Comparison of ENCODE assay signal across 30 cellular contexts in genomic region chr4:58587856-58588255, GRCh38.
DNase-seq lines count a peak whose midpoint lies in the region; ATAC-seq and TF ChIP-seq lines count a peak whose summit lies in the region.
"Had no signal": no experiment of that assay in that cellular context is flagged by ENCODE, and none has a peak within 500 bp of the region (broad histone marks: within the 10 kb centered on the region; RNA-seq: fewer than 3 reads in every experiment).

No MANE protein-coding gene starts in this region.

- no peak overlapping the region for H3K4me3 ChIP-seq in RWPE2 (ENCODE audit: severe bottlenecking)
- H3K4me3 ChIP-seq: cardiac muscle cell, esophagus squamous epithelium, left ventricle myocardium inferior, thoracic aorta, vagina had no signal

- DNase-seq in A172 (ENCODE audit: low spot score) (peak; percentile 55), HK-2 (ENCODE audit: unreplicated experiment) (peak; percentile 71), RWPE2 (ENCODE audit: low spot score) (peak; percentile 27), NCI-H82 treated with DMSO at 0.1 percent for 48 hours (lab: John Stamatoyannopoulos, UW; ENCODE audit: unreplicated experiment) (no peak), left cardiac atrium (no peak), left ventricle myocardium superior (no peak)
- DNase-seq: activated CD4-positive, alpha-beta T cell treated with anti-CD3 and anti-CD28 coated beads for 36 hours; activated T-cell treated with anti-CD3 and anti-CD28 coated beads for 4 hours; AML-193; anterior cingulate cortex; CD8-positive, alpha-beta T cell; cortex of kidney; effector memory CD8-positive, alpha-beta T cell; esophagus squamous epithelium; hippocampal formation; left ventricle myocardium inferior; naive thymus-derived CD8-positive, alpha-beta T cell; NCI-H1105; NCI-H1930; NCI-H526 treated with DMSO at 0.1 percent for 48 hours; occipital lobe; RPMI8226; SK-N-SH; T-helper 2 cell had no signal

- intact Hi-C loops in left cardiac atrium (cut with DNase I) (no loop called here), left ventricle myocardium superior (cut with micrococcal nuclease) (no loop called here)

- no peaks in the 10 kb centered on the region for H3K36me3 ChIP-seq in RWPE2 (ENCODE audit: low read depth)
- H3K36me3 ChIP-seq: cardiac muscle cell, esophagus squamous epithelium, left ventricle myocardium inferior, thoracic aorta, vagina had no signal

- H3K27me3 ChIP-seq in RWPE2 (ENCODE audit: insufficient read depth, poor library complexity, severe bottlenecking): no peaks in the 10 kb centered on the region
- H3K27me3 ChIP-seq: cardiac muscle cell, esophagus squamous epithelium, vagina had no signal

- H3K27ac ChIP-seq in RWPE2 (ENCODE audit: poor library complexity, severe bottlenecking): no peak overlapping the region
- H3K27ac ChIP-seq: cardiac muscle cell, esophagus squamous epithelium, left ventricle myocardium inferior, thoracic aorta, vagina had no signal

- ATAC-seq in RWPE2 (ENCODE audit: low read depth) (peak; percentile 40; the same call in 1 of the 3 replicates), esophagus mucosa (peak; percentile 98), GM18873 (IDR thresholded peaks at IDR 0.05; ENCODE audit: low FRiP score, unreplicated experiment) (no peak), left cardiac atrium (no peak), left ventricle myocardium superior (no peak)
- ATAC-seq: activated CD4-positive, alpha-beta T cell treated with anti-CD3 and anti-CD28 coated beads for 36 hours; activated naive CD4-positive, alpha-beta T cell treated with anti-CD3 and anti-CD28 coated beads, Interleukin-2, amount 50 U/mL, for 72 hours; CD8-positive, alpha-beta T cell; effector memory CD8-positive, alpha-beta T cell; naive thymus-derived CD8-positive, alpha-beta T cell had no signal

- TF ChIP-seq CTCF in RWPE2 (IDR thresholded peaks at IDR 0.05; ENCODE audit: poor library complexity, severe bottlenecking): no peak

- H3K9me3 ChIP-seq in RWPE2 (ENCODE audit: severe bottlenecking): no peaks in the 10 kb centered on the region
- H3K9me3 ChIP-seq: thoracic aorta, vagina had no signal

- H3K4me1 ChIP-seq in RWPE2 (ENCODE audit: insufficient read depth, poor library complexity, severe bottlenecking): no peaks in the 10 kb centered on the region
- H3K4me1 ChIP-seq: esophagus squamous epithelium, left ventricle myocardium inferior, vagina had no signal

Comparison
In these comparisons a context has a peak if more than half of its experiments do, and no peak if none do; other contexts are left out.
1. DNase-seq: peak in A172 (single experiment), HK-2 (single experiment) and RWPE2 (single experiment); none in NCI-H82 treated with DMSO at 0.1 percent for 48 hours (single experiment), left cardiac atrium (single experiment) and left ventricle myocardium superior (single experiment).
2. ATAC-seq: peak in RWPE2 (single experiment) and esophagus mucosa (single experiment); none in GM18873 (single experiment), left cardiac atrium (0 of 2) and left ventricle myocardium superior (single experiment).